In genomic region chr14:61042220-61042619, GRCh38 we compare ENCODE assay signal across 1 cellular context.
TF ChIP-seq lines count a peak whose summit lies in the region.

No MANE protein-coding gene starts in this region.

TF ChIP-seq in HepG2, 621 proteins besides CTCF, POLR2A, EP300 and RAD21 (continued from another document):
- TF ChIP-seq HNRNPLL (IDR thresholded peaks at IDR 0.05; ENCODE audit: low read depth, low read length, poor library complexity, severe bottlenecking) (no peak), HINFP (CRISPR knock-in tag; IDR thresholded peaks at IDR 0.05; ENCODE audit: low read depth) (no peak), BCL3 (CRISPR knock-in tag; IDR thresholded peaks at IDR 0.05) (no peak)
- TF ChIP-seq, protein P1, sequence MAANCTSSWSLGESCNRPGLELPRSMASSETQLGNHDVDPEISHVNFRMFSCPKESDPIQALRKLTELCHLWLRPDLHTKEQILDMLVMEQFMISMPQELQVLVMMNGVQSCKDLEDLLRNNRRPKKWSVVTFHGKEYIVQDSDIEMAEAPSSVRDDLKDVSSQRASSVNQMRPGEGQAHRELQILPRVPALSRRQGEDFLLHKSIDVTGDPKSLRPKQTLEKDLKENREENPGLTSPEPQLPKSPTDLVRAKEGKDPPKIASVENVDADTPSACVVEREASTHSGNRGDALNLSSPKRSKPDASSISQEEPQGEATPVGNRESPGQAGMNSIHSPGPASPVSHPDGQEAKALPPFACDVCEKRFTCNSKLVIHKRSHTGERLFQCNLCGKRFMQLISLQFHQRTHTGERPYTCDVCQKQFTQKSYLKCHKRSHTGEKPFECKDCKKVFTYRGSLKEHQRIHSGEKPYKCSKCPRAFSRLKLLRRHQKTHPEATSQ (CRISPR knock-in tag; IDR thresholded peaks at IDR 0.05; ENCODE audit: borderline replicate concordance): no peak
